Comparison of ENCODE assay signal across 1 cellular context in genomic region chr6:132530293-132530974, GRCh38.
TF ChIP-seq lines count a peak whose summit lies in the region.

No MANE protein-coding gene starts in this region.

TF ChIP-seq in IMR-90, 13 proteins besides CTCF, POLR2A, EP300 and RAD21:
- peak; percentile 46; the same call in 1 of the 2 replicates for TF ChIP-seq SMC3 (IDR thresholded peaks at IDR 0.05; ENCODE audit: low read depth, low read length)
- no peak for TF ChIP-seq FOS (IDR thresholded peaks at IDR 0.05; ENCODE audit: low read depth, low read length)
